Comparison of ENCODE assay signal across 14 cellular contexts in genomic region chr2:168338292-168338691, GRCh38.
"Had no signal": no experiment of that assay in that cellular context is flagged by ENCODE, and none has a peak within 500 bp of the region (broad histone marks: within the 10 kb centered on the region; RNA-seq: fewer than 3 reads in every experiment).

No MANE protein-coding gene starts in this region.

- ATAC-seq: foreskin keratinocyte, left colon, sciatic nerve had no signal

- H3K27ac Mint-ChIP-seq: activated CD4-positive, alpha-beta T cell treated with anti-CD3 and anti-CD28 coated beads, Interleukin-2, amount 10 ng/mL, durations not matched to agents 7 days and 5 days; activated T-helper 1 cell treated with anti-CD3 and anti-CD28 coated beads, Interleukin-12 subunit alpha, Interleukin-12 subunit beta, Interleukin-2, Interleukin-4 antibody, amounts not matched to agents 30 ng/mL and 10 ng/mL and 1 ng/mL, durations not matched to agents 14 hours and 24 hours and 36 hours; immature natural killer cell had no signal

- H3K4me3 Mint-ChIP-seq: activated CD4-positive, alpha-beta T cell treated with anti-CD3 and anti-CD28 coated beads, Interleukin-2, amount 10 ng/mL, durations not matched to agents 7 days and 5 days; activated T-helper 1 cell treated with anti-CD3 and anti-CD28 coated beads, Interleukin-12 subunit alpha, Interleukin-12 subunit beta, Interleukin-2, Interleukin-4 antibody, amounts not matched to agents 30 ng/mL and 10 ng/mL and 1 ng/mL, durations not matched to agents 14 hours and 24 hours and 36 hours; immature natural killer cell; neural crest cell had no signal

- DNase-seq: activated CD4-positive, alpha-beta T cell treated with anti-CD3 and anti-CD28 coated beads, Interleukin-2, amount 10 ng/mL, durations not matched to agents 7 days and 5 days; activated CD4-positive, CD25-positive, alpha-beta regulatory T cell; anterior cingulate cortex; cerebellar nuclear complex; effector CD8-positive, alpha-beta T cell; foreskin keratinocyte; head of caudate nucleus; immature natural killer cell; left colon; midbrain; spleen had no signal

- H3K9me3 Mint-ChIP-seq: activated CD4-positive, alpha-beta T cell treated with anti-CD3 and anti-CD28 coated beads, Interleukin-2, amount 10 ng/mL, durations not matched to agents 7 days and 5 days; activated T-helper 1 cell treated with anti-CD3 and anti-CD28 coated beads, Interleukin-12 subunit alpha, Interleukin-12 subunit beta, Interleukin-2, Interleukin-4 antibody, amounts not matched to agents 30 ng/mL and 10 ng/mL and 1 ng/mL, durations not matched to agents 14 hours and 24 hours and 36 hours; neural crest cell had no signal

- H3K36me3 Mint-ChIP-seq: immature natural killer cell had no signal

- H3K4me1 Mint-ChIP-seq: immature natural killer cell had no signal
